1 cellular context compared by ENCODE assay signal in the genomic region with DNA sequence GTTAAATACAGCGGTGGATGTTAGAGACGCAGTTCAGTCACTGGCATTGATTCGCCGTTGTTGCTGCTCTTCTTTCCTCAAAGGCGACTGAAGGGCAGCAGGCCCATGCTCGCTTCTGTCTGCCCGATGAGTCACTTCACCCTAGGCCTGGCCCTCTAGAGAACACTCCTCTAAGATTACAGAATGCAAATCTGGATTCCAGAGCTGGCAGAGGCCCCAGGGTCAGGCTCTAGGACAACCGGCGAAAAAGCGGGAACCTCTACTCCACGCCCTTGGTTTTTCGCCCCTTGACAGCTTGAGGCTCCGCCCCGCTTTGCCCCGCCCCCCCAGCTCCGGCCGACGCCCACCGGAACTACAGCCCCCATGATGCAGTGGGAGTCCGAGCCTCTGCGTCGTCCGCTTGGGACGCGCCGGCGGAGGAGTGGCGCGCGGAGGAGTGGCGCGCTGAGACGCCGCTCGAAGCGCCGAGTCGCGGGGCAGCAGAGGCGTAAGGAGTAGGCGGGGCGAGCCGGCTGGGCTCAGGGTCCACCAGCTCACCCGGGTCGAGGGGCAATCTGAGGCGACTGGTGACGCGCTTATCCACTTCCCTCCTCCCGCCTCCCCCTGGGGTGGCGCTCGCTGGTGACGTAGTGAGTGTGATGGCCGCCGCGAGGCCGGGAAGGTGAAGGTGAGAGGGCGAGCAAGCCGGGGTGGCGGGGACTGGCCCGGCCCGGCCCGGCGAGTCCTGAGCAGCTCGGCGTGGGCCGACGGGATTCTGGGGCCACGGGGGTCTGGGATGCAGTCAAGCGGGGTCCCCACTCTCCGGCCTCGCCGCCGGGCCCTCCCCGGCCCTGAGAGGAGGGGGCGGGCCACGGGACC.
TF ChIP-seq lines count a peak whose summit lies in the region.

A gene (plus strand): TSS at position 627 of the 858 bp plus-strand sequence. CDS start 8,725 bp downstream, outside the sequence.

TF ChIP-seq in WTC11, 78 proteins besides CTCF, POLR2A, EP300 and RAD21 (continued from another document and continues in another):
- TF ChIP-seq, protein P1, sequence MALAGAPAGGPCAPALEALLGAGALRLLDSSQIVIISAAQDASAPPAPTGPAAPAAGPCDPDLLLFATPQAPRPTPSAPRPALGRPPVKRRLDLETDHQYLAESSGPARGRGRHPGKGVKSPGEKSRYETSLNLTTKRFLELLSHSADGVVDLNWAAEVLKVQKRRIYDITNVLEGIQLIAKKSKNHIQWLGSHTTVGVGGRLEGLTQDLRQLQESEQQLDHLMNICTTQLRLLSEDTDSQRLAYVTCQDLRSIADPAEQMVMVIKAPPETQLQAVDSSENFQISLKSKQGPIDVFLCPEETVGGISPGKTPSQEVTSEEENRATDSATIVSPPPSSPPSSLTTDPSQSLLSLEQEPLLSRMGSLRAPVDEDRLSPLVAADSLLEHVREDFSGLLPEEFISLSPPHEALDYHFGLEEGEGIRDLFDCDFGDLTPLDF (CRISPR knock-in tag; IDR thresholded peaks at IDR 0.05), result no peak
- TF ChIP-seq TEAD1 (CRISPR knock-in tag; IDR thresholded peaks at IDR 0.05) (peak; percentile 59; the same call in 1 of the 2 replicates), HMGA2 (CRISPR knock-in tag; IDR thresholded peaks at IDR 0.05) (no peak), NFATC4 (CRISPR knock-in tag; IDR thresholded peaks at IDR 0.05) (no peak), TP53 (CRISPR knock-in tag; IDR thresholded peaks at IDR 0.05) (no peak), ZBTB21 (CRISPR knock-in tag; IDR thresholded peaks at IDR 0.05; ENCODE audit: borderline replicate concordance) (no peak), TEAD4 (CRISPR knock-in tag; IDR thresholded peaks at IDR 0.05) (no peak), ZNF138 (CRISPR knock-in tag; conservative IDR thresholded peaks at IDR 0.05) (no peak), NFYB (CRISPR knock-in tag; conservative IDR thresholded peaks at IDR 0.05; ENCODE audit: low read depth) (peak; percentile 19; the same call in 1 of the 2 replicates), ZNF317 (CRISPR knock-in tag; IDR thresholded peaks at IDR 0.05; ENCODE audit: borderline replicate concordance, low read depth) (no peak), IRF2 (CRISPR knock-in tag; IDR thresholded peaks at IDR 0.05; ENCODE audit: borderline replicate concordance, low read depth) (no peak), MXD4 (CRISPR knock-in tag; IDR thresholded peaks at IDR 0.05; ENCODE audit: borderline replicate concordance) (no peak), ELF4 (CRISPR knock-in tag; IDR thresholded peaks at IDR 0.05; ENCODE audit: low read depth) (no peak), OVOL2 (CRISPR knock-in tag; IDR thresholded peaks at IDR 0.05; ENCODE audit: borderline replicate concordance) (no peak), FOXP1 (CRISPR knock-in tag; IDR thresholded peaks at IDR 0.05; ENCODE audit: borderline replicate concordance) (no peak; the same call in none of the 2 replicates), TCF7 (CRISPR knock-in tag; IDR thresholded peaks at IDR 0.05; ENCODE audit: low read depth) (0 out of 2 replicates have a peak, but pooled peaks have one; percentile 33), ZNF416 (CRISPR knock-in tag; IDR thresholded peaks at IDR 0.05) (no peak), NFE2L1 (CRISPR knock-in tag; IDR thresholded peaks at IDR 0.05) (no peak), SOX15 (CRISPR knock-in tag; IDR thresholded peaks at IDR 0.05) (no peak), ATF1 (CRISPR knock-in tag; IDR thresholded peaks at IDR 0.05) (peak; percentile 85; the same call in 1 of the 2 replicates), FOXJ3 (CRISPR knock-in tag; IDR thresholded peaks at IDR 0.05; ENCODE audit: borderline replicate concordance) (no peak), GRHL2 (CRISPR knock-in tag; IDR thresholded peaks at IDR 0.05; ENCODE audit: insufficient replicate concordance, severe bottlenecking) (no peak), ETV6 (CRISPR knock-in tag; IDR thresholded peaks at IDR 0.05) (peak; percentile 65; the same call in 1 of the 2 replicates)
- TF ChIP-seq, protein P2, sequence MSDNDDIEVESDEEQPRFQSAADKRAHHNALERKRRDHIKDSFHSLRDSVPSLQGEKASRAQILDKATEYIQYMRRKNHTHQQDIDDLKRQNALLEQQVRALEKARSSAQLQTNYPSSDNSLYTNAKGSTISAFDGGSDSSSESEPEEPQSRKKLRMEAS (CRISPR knock-in tag; IDR thresholded peaks at IDR 0.05), result no peak; the same call in none of the 2 replicates
- TF ChIP-seq, protein P3, sequence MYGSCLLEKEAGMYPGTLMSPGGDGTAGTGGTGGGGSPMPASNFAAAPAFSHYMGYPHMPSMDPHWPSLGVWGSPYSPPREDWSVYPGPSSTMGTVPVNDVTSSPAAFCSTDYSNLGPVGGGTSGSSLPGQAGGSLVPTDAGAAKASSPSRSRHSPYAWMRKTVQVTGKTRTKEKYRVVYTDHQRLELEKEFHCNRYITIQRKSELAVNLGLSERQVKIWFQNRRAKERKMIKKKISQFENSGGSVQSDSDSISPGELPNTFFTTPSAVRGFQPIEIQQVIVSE (CRISPR knock-in tag; IDR thresholded peaks at IDR 0.05; ENCODE audit: borderline replicate concordance), result no peak
- TF ChIP-seq, protein P4, sequence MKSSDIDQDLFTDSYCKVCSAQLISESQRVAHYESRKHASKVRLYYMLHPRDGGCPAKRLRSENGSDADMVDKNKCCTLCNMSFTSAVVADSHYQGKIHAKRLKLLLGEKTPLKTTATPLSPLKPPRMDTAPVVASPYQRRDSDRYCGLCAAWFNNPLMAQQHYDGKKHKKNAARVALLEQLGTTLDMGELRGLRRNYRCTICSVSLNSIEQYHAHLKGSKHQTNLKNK (CRISPR knock-in tag; IDR thresholded peaks at IDR 0.05), result no peak
- TF ChIP-seq, protein P5, sequence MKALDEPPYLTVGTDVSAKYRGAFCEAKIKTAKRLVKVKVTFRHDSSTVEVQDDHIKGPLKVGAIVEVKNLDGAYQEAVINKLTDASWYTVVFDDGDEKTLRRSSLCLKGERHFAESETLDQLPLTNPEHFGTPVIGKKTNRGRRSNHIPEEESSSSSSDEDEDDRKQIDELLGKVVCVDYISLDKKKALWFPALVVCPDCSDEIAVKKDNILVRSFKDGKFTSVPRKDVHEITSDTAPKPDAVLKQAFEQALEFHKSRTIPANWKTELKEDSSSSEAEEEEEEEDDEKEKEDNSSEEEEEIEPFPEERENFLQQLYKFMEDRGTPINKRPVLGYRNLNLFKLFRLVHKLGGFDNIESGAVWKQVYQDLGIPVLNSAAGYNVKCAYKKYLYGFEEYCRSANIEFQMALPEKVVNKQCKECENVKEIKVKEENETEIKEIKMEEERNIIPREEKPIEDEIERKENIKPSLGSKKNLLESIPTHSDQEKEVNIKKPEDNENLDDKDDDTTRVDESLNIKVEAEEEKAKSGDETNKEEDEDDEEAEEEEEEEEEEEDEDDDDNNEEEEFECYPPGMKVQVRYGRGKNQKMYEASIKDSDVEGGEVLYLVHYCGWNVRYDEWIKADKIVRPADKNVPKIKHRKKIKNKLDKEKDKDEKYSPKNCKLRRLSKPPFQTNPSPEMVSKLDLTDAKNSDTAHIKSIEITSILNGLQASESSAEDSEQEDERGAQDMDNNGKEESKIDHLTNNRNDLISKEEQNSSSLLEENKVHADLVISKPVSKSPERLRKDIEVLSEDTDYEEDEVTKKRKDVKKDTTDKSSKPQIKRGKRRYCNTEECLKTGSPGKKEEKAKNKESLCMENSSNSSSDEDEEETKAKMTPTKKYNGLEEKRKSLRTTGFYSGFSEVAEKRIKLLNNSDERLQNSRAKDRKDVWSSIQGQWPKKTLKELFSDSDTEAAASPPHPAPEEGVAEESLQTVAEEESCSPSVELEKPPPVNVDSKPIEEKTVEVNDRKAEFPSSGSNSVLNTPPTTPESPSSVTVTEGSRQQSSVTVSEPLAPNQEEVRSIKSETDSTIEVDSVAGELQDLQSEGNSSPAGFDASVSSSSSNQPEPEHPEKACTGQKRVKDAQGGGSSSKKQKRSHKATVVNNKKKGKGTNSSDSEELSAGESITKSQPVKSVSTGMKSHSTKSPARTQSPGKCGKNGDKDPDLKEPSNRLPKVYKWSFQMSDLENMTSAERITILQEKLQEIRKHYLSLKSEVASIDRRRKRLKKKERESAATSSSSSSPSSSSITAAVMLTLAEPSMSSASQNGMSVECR (CRISPR knock-in tag; IDR thresholded peaks at IDR 0.05; ENCODE audit: borderline replicate concordance), result peak; percentile 4; the same call in 1 of the 2 replicates
- TF ChIP-seq, protein P6, sequence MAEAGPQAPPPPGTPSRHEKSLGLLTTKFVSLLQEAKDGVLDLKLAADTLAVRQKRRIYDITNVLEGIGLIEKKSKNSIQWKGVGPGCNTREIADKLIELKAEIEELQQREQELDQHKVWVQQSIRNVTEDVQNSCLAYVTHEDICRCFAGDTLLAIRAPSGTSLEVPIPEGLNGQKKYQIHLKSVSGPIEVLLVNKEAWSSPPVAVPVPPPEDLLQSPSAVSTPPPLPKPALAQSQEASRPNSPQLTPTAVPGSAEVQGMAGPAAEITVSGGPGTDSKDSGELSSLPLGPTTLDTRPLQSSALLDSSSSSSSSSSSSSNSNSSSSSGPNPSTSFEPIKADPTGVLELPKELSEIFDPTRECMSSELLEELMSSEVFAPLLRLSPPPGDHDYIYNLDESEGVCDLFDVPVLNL (CRISPR knock-in tag; IDR thresholded peaks at IDR 0.05; ENCODE audit: borderline replicate concordance, low read depth), result no peak
- TF ChIP-seq, protein P7, sequence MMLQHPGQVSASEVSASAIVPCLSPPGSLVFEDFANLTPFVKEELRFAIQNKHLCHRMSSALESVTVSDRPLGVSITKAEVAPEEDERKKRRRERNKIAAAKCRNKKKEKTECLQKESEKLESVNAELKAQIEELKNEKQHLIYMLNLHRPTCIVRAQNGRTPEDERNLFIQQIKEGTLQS (CRISPR knock-in tag; conservative IDR thresholded peaks at IDR 0.05), result no peak
- TF ChIP-seq, protein P8, sequence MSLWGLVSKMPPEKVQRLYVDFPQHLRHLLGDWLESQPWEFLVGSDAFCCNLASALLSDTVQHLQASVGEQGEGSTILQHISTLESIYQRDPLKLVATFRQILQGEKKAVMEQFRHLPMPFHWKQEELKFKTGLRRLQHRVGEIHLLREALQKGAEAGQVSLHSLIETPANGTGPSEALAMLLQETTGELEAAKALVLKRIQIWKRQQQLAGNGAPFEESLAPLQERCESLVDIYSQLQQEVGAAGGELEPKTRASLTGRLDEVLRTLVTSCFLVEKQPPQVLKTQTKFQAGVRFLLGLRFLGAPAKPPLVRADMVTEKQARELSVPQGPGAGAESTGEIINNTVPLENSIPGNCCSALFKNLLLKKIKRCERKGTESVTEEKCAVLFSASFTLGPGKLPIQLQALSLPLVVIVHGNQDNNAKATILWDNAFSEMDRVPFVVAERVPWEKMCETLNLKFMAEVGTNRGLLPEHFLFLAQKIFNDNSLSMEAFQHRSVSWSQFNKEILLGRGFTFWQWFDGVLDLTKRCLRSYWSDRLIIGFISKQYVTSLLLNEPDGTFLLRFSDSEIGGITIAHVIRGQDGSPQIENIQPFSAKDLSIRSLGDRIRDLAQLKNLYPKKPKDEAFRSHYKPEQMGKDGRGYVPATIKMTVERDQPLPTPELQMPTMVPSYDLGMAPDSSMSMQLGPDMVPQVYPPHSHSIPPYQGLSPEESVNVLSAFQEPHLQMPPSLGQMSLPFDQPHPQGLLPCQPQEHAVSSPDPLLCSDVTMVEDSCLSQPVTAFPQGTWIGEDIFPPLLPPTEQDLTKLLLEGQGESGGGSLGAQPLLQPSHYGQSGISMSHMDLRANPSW (CRISPR knock-in tag; conservative IDR thresholded peaks at IDR 0.05; ENCODE audit: low read depth), result no peak
- TF ChIP-seq, protein P9, sequence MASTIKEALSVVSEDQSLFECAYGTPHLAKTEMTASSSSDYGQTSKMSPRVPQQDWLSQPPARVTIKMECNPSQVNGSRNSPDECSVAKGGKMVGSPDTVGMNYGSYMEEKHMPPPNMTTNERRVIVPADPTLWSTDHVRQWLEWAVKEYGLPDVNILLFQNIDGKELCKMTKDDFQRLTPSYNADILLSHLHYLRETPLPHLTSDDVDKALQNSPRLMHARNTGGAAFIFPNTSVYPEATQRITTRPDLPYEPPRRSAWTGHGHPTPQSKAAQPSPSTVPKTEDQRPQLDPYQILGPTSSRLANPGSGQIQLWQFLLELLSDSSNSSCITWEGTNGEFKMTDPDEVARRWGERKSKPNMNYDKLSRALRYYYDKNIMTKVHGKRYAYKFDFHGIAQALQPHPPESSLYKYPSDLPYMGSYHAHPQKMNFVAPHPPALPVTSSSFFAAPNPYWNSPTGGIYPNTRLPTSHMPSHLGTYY (CRISPR knock-in tag; IDR thresholded peaks at IDR 0.05), result no peak
- TF ChIP-seq, protein P10, sequence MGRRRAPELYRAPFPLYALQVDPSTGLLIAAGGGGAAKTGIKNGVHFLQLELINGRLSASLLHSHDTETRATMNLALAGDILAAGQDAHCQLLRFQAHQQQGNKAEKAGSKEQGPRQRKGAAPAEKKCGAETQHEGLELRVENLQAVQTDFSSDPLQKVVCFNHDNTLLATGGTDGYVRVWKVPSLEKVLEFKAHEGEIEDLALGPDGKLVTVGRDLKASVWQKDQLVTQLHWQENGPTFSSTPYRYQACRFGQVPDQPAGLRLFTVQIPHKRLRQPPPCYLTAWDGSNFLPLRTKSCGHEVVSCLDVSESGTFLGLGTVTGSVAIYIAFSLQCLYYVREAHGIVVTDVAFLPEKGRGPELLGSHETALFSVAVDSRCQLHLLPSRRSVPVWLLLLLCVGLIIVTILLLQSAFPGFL (CRISPR knock-in tag; IDR thresholded peaks at IDR 0.05; ENCODE audit: borderline replicate concordance), result no peak
- TF ChIP-seq, protein P11, sequence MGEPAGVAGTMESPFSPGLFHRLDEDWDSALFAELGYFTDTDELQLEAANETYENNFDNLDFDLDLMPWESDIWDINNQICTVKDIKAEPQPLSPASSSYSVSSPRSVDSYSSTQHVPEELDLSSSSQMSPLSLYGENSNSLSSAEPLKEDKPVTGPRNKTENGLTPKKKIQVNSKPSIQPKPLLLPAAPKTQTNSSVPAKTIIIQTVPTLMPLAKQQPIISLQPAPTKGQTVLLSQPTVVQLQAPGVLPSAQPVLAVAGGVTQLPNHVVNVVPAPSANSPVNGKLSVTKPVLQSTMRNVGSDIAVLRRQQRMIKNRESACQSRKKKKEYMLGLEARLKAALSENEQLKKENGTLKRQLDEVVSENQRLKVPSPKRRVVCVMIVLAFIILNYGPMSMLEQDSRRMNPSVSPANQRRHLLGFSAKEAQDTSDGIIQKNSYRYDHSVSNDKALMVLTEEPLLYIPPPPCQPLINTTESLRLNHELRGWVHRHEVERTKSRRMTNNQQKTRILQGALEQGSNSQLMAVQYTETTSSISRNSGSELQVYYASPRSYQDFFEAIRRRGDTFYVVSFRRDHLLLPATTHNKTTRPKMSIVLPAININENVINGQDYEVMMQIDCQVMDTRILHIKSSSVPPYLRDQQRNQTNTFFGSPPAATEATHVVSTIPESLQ (CRISPR knock-in tag; IDR thresholded peaks at IDR 0.05), result no peak
- TF ChIP-seq, protein P12, sequence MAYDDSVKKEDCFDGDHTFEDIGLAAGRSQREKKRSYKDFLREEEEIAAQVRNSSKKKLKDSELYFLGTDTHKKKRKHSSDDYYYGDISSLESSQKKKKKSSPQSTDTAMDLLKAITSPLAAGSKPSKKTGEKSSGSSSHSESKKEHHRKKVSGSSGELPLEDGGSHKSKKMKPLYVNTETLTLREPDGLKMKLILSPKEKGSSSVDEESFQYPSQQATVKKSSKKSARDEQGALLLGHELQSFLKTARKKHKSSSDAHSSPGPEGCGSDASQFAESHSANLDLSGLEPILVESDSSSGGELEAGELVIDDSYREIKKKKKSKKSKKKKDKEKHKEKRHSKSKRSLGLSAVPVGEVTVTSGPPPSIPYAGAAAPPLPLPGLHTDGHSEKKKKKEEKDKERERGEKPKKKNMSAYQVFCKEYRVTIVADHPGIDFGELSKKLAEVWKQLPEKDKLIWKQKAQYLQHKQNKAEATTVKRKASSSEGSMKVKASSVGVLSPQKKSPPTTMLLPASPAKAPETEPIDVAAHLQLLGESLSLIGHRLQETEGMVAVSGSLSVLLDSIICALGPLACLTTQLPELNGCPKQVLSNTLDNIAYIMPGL (CRISPR knock-in tag; IDR thresholded peaks at IDR 0.05), result peak; percentile 60
- TF ChIP-seq, protein P13, sequence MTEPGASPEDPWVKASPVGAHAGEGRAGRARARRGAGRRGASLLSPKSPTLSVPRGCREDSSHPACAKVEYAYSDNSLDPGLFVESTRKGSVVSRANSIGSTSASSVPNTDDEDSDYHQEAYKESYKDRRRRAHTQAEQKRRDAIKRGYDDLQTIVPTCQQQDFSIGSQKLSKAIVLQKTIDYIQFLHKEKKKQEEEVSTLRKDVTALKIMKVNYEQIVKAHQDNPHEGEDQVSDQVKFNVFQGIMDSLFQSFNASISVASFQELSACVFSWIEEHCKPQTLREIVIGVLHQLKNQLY (CRISPR knock-in tag; IDR thresholded peaks at IDR 0.05), result no peak
